Comparison of ENCODE assay signal across 10 cellular contexts in genomic region chr11:114196994-114197702, GRCh38.
DNase-seq lines count a peak whose midpoint lies in the region; ATAC-seq and TF ChIP-seq lines count a peak whose summit lies in the region.
"Had no signal": no experiment of that assay in that cellular context is flagged by ENCODE, and none has a peak within 500 bp of the region (broad histone marks: within the 10 kb centered on the region; RNA-seq: fewer than 3 reads in every experiment).

No MANE protein-coding gene starts in this region.

- H2BK120ac ChIP-seq in trophoblast cell (ENCODE audit: insufficient read depth, low read length, poor library complexity) = no peak overlapping the region

- intact Hi-C loops in Right ventricle myocardium inferior (cut with DNase I) (loop anchor here (5.0 kb wide), 1 partner anchor 140 kb away; the partner anchor contains the start of gene ZBTB16), cardiac septum (cut with DNase I) (loop anchor here (10.0 kb wide), 1 partner anchor 322 kb away; the partner anchor contains the start of gene USP28), left ventricle myocardium superior (cut with micrococcal nuclease) (no loop called here), vagina (cut with DNase I) (loop anchor here (5.0 kb wide), 1 partner anchor 35 kb away; no protein-coding TSS in a partner anchor)

- no peak overlapping the region for H3K18ac ChIP-seq in trophoblast cell (ENCODE audit: low read length)

- no peak overlapping the region for H3K14ac ChIP-seq in trophoblast cell (ENCODE audit: low read length)

- H4K12ac ChIP-seq in trophoblast cell (ENCODE audit: low read depth, low read length) = no peak overlapping the region

- H4K8ac ChIP-seq in trophoblast cell (ENCODE audit: low read depth, low read length) = no peak overlapping the region

- H3K9me3 ChIP-seq in trophoblast cell (ENCODE audit: insufficient read depth, low read depth, low read length) = peaks cover 2% of the 10 kb centered on the region
- H3K9me3 ChIP-seq in vagina = no peaks in the 10 kb centered on the region

- H3K79me1 ChIP-seq in trophoblast cell (ENCODE audit: low read length) = peaks cover 1% of the 10 kb centered on the region

- peak overlapping the region; percentile 77 for H2AK5ac ChIP-seq in trophoblast cell (ENCODE audit: low read length)

- no CpG with 5 or more reads among the region's 7 CpGs for WGBS in trophoblast cell (ENCODE audit: extremely low coverage, insufficient coverage, insufficient read length)

- ATAC-seq in Right ventricle myocardium inferior = peak; percentile 0
- peak; percentile 1 for ATAC-seq in left ventricle myocardium superior
- no peak for ATAC-seq in HG03571 (IDR thresholded peaks at IDR 0.05; ENCODE audit: unreplicated experiment)
- no peak for ATAC-seq in GM18873 (IDR thresholded peaks at IDR 0.05; ENCODE audit: low FRiP score, unreplicated experiment)

- H3K23ac ChIP-seq in trophoblast cell (ENCODE audit: low read length) = no peak overlapping the region

- no peak overlapping the region for H3K4me2 ChIP-seq in trophoblast cell (ENCODE audit: low read length)

- no peak overlapping the region for H2BK5ac ChIP-seq in trophoblast cell (ENCODE audit: low read depth, low read length, poor library complexity)

- H2AFZ ChIP-seq in trophoblast cell (ENCODE audit: insufficient read depth, low read length, poor library complexity) = no peak overlapping the region

- TF ChIP-seq CTCF in vagina (IDR thresholded peaks at IDR 0.05) = no peak

- H3K9ac ChIP-seq in trophoblast cell (ENCODE audit: low read length) = no peak overlapping the region

- no peaks in the 10 kb centered on the region for H3K79me2 ChIP-seq in trophoblast cell (ENCODE audit: control insufficient read depth, insufficient read depth, low read length, poor library complexity)

- H3K27me3 ChIP-seq in trophoblast cell (ENCODE audit: insufficient read depth, low read length) (no peaks in the 10 kb centered on the region), vagina (no peaks in the 10 kb centered on the region)

- H3K4me3 ChIP-seq in trophoblast cell (ENCODE audit: low read depth, low read length) = no peak overlapping the region
- peak overlapping the region in 1 of 2 donors; percentile 5 for H3K4me3 ChIP-seq in vagina

- DNase-seq in Right ventricle myocardium inferior (ENCODE audit: missing footprints) = no peak
- DNase-seq in cardiac septum (ENCODE audit: low spot score) = no peak
- no peak for DNase-seq in left ventricle myocardium superior
- no peak for DNase-seq in trophoblast cell
- DNase-seq in vagina (ENCODE audit: extremely low spot score in 2 of 2) = no peak
- DNase-seq in NK-92 treated with Interleukin-12 subunit alpha and Interleukin-12 subunit beta, amount 100 ng/mL, for 24 hours (lab: John Stamatoyannopoulos, UW) = no peak
- DNase-seq: ACHN, NCI-H1930 had no signal

- no peak overlapping the region for H2BK12ac ChIP-seq in trophoblast cell (ENCODE audit: low read length)

- H4K91ac ChIP-seq in trophoblast cell (ENCODE audit: low read depth, low read length) = no peak overlapping the region

- H3K4me1 ChIP-seq in trophoblast cell (ENCODE audit: control insufficient read depth in 1 of 2, insufficient read depth in 2 of 2, low read length in 2 of 2) = peaks cover 6 to 8% of the 10 kb centered on the region in 2 experiments
- H3K4me1 ChIP-seq in vagina = peaks cover 87% of the 10 kb centered on the region

- TF ChIP-seq POLR2A in vagina (IDR thresholded peaks at IDR 0.05) = no peak

- H3K27ac ChIP-seq in trophoblast cell (ENCODE audit: low read depth, low read length) = no peak overlapping the region
- peak overlapping the region; percentile 84 for H3K27ac ChIP-seq in vagina

- no peaks in the 10 kb centered on the region for H3K36me3 ChIP-seq in trophoblast cell (ENCODE audit: control insufficient read depth in 1 of 2, insufficient read depth in 2 of 2, low read length in 2 of 2)
- H3K36me3 ChIP-seq in vagina = peaks cover 0 to 17% of the 10 kb centered on the region in 2 donors

- no peak overlapping the region for H3K4ac ChIP-seq in trophoblast cell (ENCODE audit: low read depth, low read length)

Comparison
In these comparisons a context has a peak if more than half of its experiments do, and no peak if none do; other contexts are left out.
1. ATAC-seq: peak in Right ventricle myocardium inferior (single experiment) and left ventricle myocardium superior (single experiment); none in HG03571 (single experiment) and GM18873 (single experiment).